Comparison of ENCODE assay signal across 30 cellular contexts in genomic region chr11:94641167-94641761, GRCh38.
DNase-seq lines count a peak whose midpoint lies in the region; ATAC-seq, FAIRE-seq and TF ChIP-seq lines count a peak whose summit lies in the region.
"Had no signal": no experiment of that assay in that cellular context is flagged by ENCODE, and none has a peak within 500 bp of the region (broad histone marks: within the 10 kb centered on the region; RNA-seq: fewer than 3 reads in every experiment).

No MANE protein-coding gene starts in this region.

- no peak overlapping the region for H3K56ac ChIP-seq in H1 (replicated peaks; ENCODE audit: insufficient read length, low read depth, low read length)

- H2BK5ac ChIP-seq in H1 (ENCODE audit: low read depth, low read length), result peak overlapping the region; percentile 86; the same call in 1 of the 2 replicates

- H2AFZ ChIP-seq in H1 (ENCODE audit: low read length), result no peak overlapping the region

- H3K9ac ChIP-seq in H1 (replicated peaks in 1 of 4; ENCODE audit: extremely low read depth in 1 of 4, low read depth in 3 of 4, low read length in 3 of 4), result no peak overlapping the region

- H2BK15ac ChIP-seq in H1 (ENCODE audit: low read length), result no peak overlapping the region

- H4K20me1 ChIP-seq in H1 (replicated peaks in 1 of 2; ENCODE audit: control insufficient read depth in 1 of 2, insufficient read depth in 2 of 2, low read length in 2 of 2), result no peaks in the 10 kb centered on the region

- peak overlapping the region; percentile 35 for H2BK120ac ChIP-seq in H1 (replicated peaks; ENCODE audit: low read depth, low read length)

- intact Hi-C loops in left cardiac atrium (cut with DNase I) (no loop called here), psoas muscle (cut with DNase I) (no loop called here)

- H3K79me2 ChIP-seq in H1 (ENCODE audit: control insufficient read depth in 1 of 2, insufficient read depth in 2 of 2, low read length in 2 of 2), result no peaks in the 10 kb centered on the region

- no peak for FAIRE-seq in H1 (lab: Jason Lieb, UNC)
- FAIRE-seq: HepG2, islet of Langerhans had no signal

- H3K27me3 ChIP-seq in H1 (replicated peaks in 1 of 4; ENCODE audit: control insufficient read depth in 3 of 4, extremely low read depth in 1 of 4, insufficient read depth in 3 of 4, low read length in 3 of 4) (no peaks in the 10 kb centered on the region), psoas muscle (ENCODE audit: insufficient read depth in 3 of 3, low read length in 2 of 3) (no peaks in the 10 kb centered on the region)
- H3K27me3 ChIP-seq: brain microvascular endothelial cell, dorsolateral prefrontal cortex, left lung, Peyer's patch, tibial nerve had no signal

- TF ChIP-seq EP300 in H1 (IDR thresholded peaks at IDR 0.05; ENCODE audit: borderline replicate concordance in 1 of 2, low read depth in 2 of 2, low read length in 2 of 2), result no peak

- no peak overlapping the region for H4K8ac ChIP-seq in H1 (ENCODE audit: extremely low read depth, insufficient read depth, low read length)

- H3K23ac ChIP-seq in H1 (ENCODE audit: insufficient read length), result no peak overlapping the region

- no peak overlapping the region for H4K5ac ChIP-seq in H1 (ENCODE audit: insufficient read length, low read depth, low read length)

- ATAC-seq in HG03432 (IDR thresholded peaks at IDR 0.05; ENCODE audit: unreplicated experiment) (peak; percentile 39), left cardiac atrium (peak; percentile 70 to 93), psoas muscle (peak; percentile 37 to 89 (median 44)), HG02798 (IDR thresholded peaks at IDR 0.05; ENCODE audit: poor library complexity, unreplicated experiment) (no peak)
- ATAC-seq: HepG2; left lung; naive thymus-derived CD8-positive, alpha-beta T cell; stimulated activated effector memory CD8-positive, alpha-beta T cell treated with anti-CD3 and anti-CD28 coated beads, Interleukin-12 subunit alpha, Interleukin-12 subunit beta, amount 100 ng/mL, for 72 hours had no signal

- H2AK5ac ChIP-seq in H1 (ENCODE audit: low read depth, low read length), result no peak overlapping the region

- no peak overlapping the region for H3K4me3 ChIP-seq in H1 (ENCODE audit: extremely low read depth in 1 of 4, insufficient read depth in 2 of 4, low read depth in 3 of 4, low read length in 4 of 4)
- H3K4me3 ChIP-seq in psoas muscle, result no peak overlapping the region
- no peak overlapping the region for H3K4me3 ChIP-seq in coronary artery
- H3K4me3 ChIP-seq: dorsolateral prefrontal cortex, left lung, Peyer's patch, tibial nerve had no signal

- peak overlapping the region; percentile 95; the same call in 1 of the 2 replicates for H2BK12ac ChIP-seq in H1 (ENCODE audit: low read depth, low read length)

- H3K14ac ChIP-seq in H1 (ENCODE audit: insufficient read length), result no peak overlapping the region

- no peak overlapping the region for H3K18ac ChIP-seq in H1 (ENCODE audit: extremely low read depth, low read length)

- H3K23me2 ChIP-seq in H1 (ENCODE audit: low read depth, low read length), result no peaks in the 10 kb centered on the region

- peak overlapping the region; percentile 82 for H4K91ac ChIP-seq in H1 (replicated peaks; ENCODE audit: insufficient read length, low read length)

- CTCF ChIA-PET in H1 (lab: Charles Lee; ENCODE audit: partially characterized antibody), result interaction anchor here (1.2 to 2.3 kb wide), 6 partner anchors 12 to 126 kb away, joined by 3 to 11 read pairs (median 6); no protein-coding TSS in a partner anchor

- no peak for TF ChIP-seq CTCF in H1 (IDR thresholded peaks at IDR 0.05; ENCODE audit: control extremely low read depth in 1 of 3, insufficient read depth in 1 of 3, low read depth in 1 of 3, low read length in 3 of 3)
- no peak for TF ChIP-seq CTCF in psoas muscle (IDR thresholded peaks at IDR 0.05)
- no peak for TF ChIP-seq CTCF in coronary artery (IDR thresholded peaks at IDR 0.05)

- H3K4me2 ChIP-seq in H1 (ENCODE audit: insufficient read depth in 1 of 2, low read depth in 2 of 2, low read length in 2 of 2), result no peak overlapping the region

- no peak for TF ChIP-seq POLR2A in H1 (IDR thresholded peaks at IDR 0.05; ENCODE audit: control extremely low read depth in 1 of 2, low read depth in 2 of 2, low read length in 2 of 2)

- H3K27ac ChIP-seq in H1 (ENCODE audit: low read depth, low read length) (no peak overlapping the region), psoas muscle (no peak overlapping the region), coronary artery (no peak overlapping the region)
- H3K27ac ChIP-seq: brain microvascular endothelial cell, dorsolateral prefrontal cortex, left lung, Peyer's patch, tibial nerve had no signal

- TF ChIP-seq RAD21 in H1 (IDR thresholded peaks at IDR 0.05 in 1 of 2, conservative IDR thresholded peaks at IDR 0.05 in 1 of 2; ENCODE audit: low read depth in 2 of 2, low read length in 2 of 2), result no peak

- no peaks in the 10 kb centered on the region for H3K9me3 ChIP-seq in H1 (ENCODE audit: insufficient read depth in 2 of 2, low read depth in 1 of 2, low read length in 1 of 2)
- no peaks in the 10 kb centered on the region for H3K9me3 ChIP-seq in psoas muscle
- H3K9me3 ChIP-seq: Caco-2, left lung, Peyer's patch, tibial nerve had no signal

- peak overlapping the region; percentile 92 for H2BK20ac ChIP-seq in H1 (ENCODE audit: low read length)

- DNase-seq in H1 (ENCODE audit: low read depth in 1 of 2, low spot score in 2 of 2) (peak in 1 of 2 experiments; percentile 40), left cardiac atrium (peak; percentile 53), psoas muscle (peak; percentile 27 to 60), coronary artery (ENCODE audit: low spot score) (no peak), NCI-H2081 treated with DMSO at 0.1 percent for 48 hours (lab: John Stamatoyannopoulos, UW) (no peak)
- DNase-seq: activated CD4-positive, alpha-beta T cell treated with anti-CD3 and anti-CD28 coated beads, Interleukin-2, amount 10 ng/mL, durations not matched to agents 24 days and 14 days; activated CD8-positive, alpha-beta memory T cell treated with anti-CD3 and anti-CD28 coated beads for 24 hours; activated naive CD4-positive, alpha-beta T cell treated with anti-CD3 and anti-CD28 coated beads, Interleukin-2, amount 50 U/mL, for 16 hours; activated T-cell treated with anti-CD3 and anti-CD28 coated beads for 4 hours; brain microvascular endothelial cell; Caco-2; DMS79; dorsolateral prefrontal cortex; GF-D8; Kasumi-1; left lung; midbrain; naive thymus-derived CD8-positive, alpha-beta T cell; NCI-H1417 treated with DMSO at 0.1 percent for 48 hours; NCI-H2081; NCI-H226; occipital lobe; Peyer's patch; T1000 had no signal

- H3K36me3 ChIP-seq in H1 (ENCODE audit: control insufficient read depth in 2 of 4, insufficient read depth in 4 of 4, low read length in 3 of 4), result no peaks in the 10 kb centered on the region
- H3K36me3 ChIP-seq in psoas muscle (ENCODE audit: insufficient read depth in 1 of 2, low read depth in 1 of 2), result no peaks in the 10 kb centered on the region
- H3K36me3 ChIP-seq: brain microvascular endothelial cell, left lung, Peyer's patch, tibial nerve had no signal

- 94% methylated on average over 8 of the region's 8 CpGs; no CpG with 5 or more reads in 1 of the 2 experiments for WGBS in H1 (ENCODE audit: extremely low coverage in 1 of 2, insufficient coverage in 1 of 2, insufficient read length in 1 of 2, insufficient replicate concordance in 2 of 2, low coverage in 1 of 2, low lambda C conversion rate in 2 of 2, missing lambda C conversion rate in 1 of 2), 2 experiments
- WGBS in psoas muscle, 3 donors, result 40 to 50% (median 41%) methylated on average over 8 of the region's 8 CpGs

- H3K4ac ChIP-seq in H1 (replicated peaks; ENCODE audit: insufficient read length, low read depth, low read length), result peak overlapping the region; percentile 32

- no peaks in the 10 kb centered on the region; a peak in 1 of 7 replicates for H3K4me1 ChIP-seq in H1 (replicated peaks in 1 of 4; ENCODE audit: control insufficient read depth in 3 of 4, insufficient read depth in 4 of 4, low read length in 3 of 4)
- peaks cover 15% of the 10 kb centered on the region for H3K4me1 ChIP-seq in psoas muscle

- POLR2A ChIA-PET in H1 (lab: Charles Lee; ENCODE audit: partially characterized antibody), result interaction anchor here (0.9 to 4.8 kb wide), 6 partner anchors 9 to 124 kb away, joined by 3 to 44 read pairs (median 6); no protein-coding TSS in a partner anchor

- no peaks in the 10 kb centered on the region for H3K79me1 ChIP-seq in H1 (ENCODE audit: low read depth, low read length)

Comparison
In these comparisons a context has a peak if more than half of its experiments do, and no peak if none do; other contexts are left out.
1. DNase-seq: peak in left cardiac atrium (single experiment) and psoas muscle (2 of 2); none in coronary artery (single experiment) and NCI-H2081 treated with DMSO at 0.1 percent for 48 hours (single experiment).